Comparison of ENCODE assay signal across 11 cellular contexts in genomic region chr3:43317461-43318316, GRCh38. TPM values are rescaled to one million over a fixed set of nuclear protein-coding genes. Genes with fewer than 3 reads are reported as not detected.
A peak's percentile ranks its signal among the peaks of the same experiment; 100 is the strongest.
DNase-seq lines count a peak whose midpoint lies in the region; ATAC-seq, FAIRE-seq and TF ChIP-seq lines count a peak whose summit lies in the region.
"Had no signal": no experiment of that assay in that cellular context is flagged by ENCODE, and none has a peak within 500 bp of the region (broad histone marks: within the 10 kb centered on the region; RNA-seq: fewer than 3 reads in every experiment).

No MANE protein-coding gene starts in this region.

- H3K9me2 ChIP-seq in GM23338 (ENCODE audit: insufficient read depth), result no peaks in the 10 kb centered on the region

- H3K4me2 ChIP-seq in GM23338, result no peak overlapping the region

- H3K4me1 ChIP-seq in GM23338 (ENCODE audit: insufficient read depth) (peaks cover 18% of the 10 kb centered on the region), kidney (ENCODE audit: control insufficient read depth in 1 of 2, insufficient read depth in 1 of 2, low read depth in 1 of 2, low read length in 2 of 2) (peaks cover 25 to 39% of the 10 kb centered on the region in 2 donors)

- peak; percentile 49 for ATAC-seq in GM23338
- ATAC-seq in GM18858 (IDR thresholded peaks at IDR 0.05; ENCODE audit: unreplicated experiment), result no peak

- H3K9me3 Mint-ChIP-seq in GM23338, result no peaks in the 10 kb centered on the region

- peak overlapping the region; percentile 86 for H3K27ac Mint-ChIP-seq in GM23338

- H3K36me3 Mint-ChIP-seq in GM23338 (ENCODE audit: low read depth), result peaks cover 2% of the 10 kb centered on the region; the same call in 1 of the 3 replicates

- H4K20me1 ChIP-seq in GM23338 (replicated peaks; ENCODE audit: insufficient read depth), result no peaks in the 10 kb centered on the region

- H2AFZ ChIP-seq in GM23338, result no peak overlapping the region

- H3K79me2 ChIP-seq in GM23338 (replicated peaks; ENCODE audit: insufficient read depth), result peaks cover 13% of the 10 kb centered on the region; the same call in 1 of the 2 replicates

- intact Hi-C loops in kidney (cut with DNase I), result no loop called here

- H3K4me1 Mint-ChIP-seq in GM23338, result peaks cover 33% of the 10 kb centered on the region

- H3K4me3 Mint-ChIP-seq in GM23338, result no peak overlapping the region

- peak overlapping the region; percentile 21; the same call in 1 of the 2 replicates for H3K27ac ChIP-seq in GM23338 (ENCODE audit: low read depth)
- peak overlapping the region; percentile 22 to 75 for H3K27ac ChIP-seq in kidney (ENCODE audit: low read depth in 2 of 2, low read length in 2 of 2)
- peak overlapping the region in 11 of 21 experiments; percentile 10 to 76 (median 51) for H3K27ac ChIP-seq in skin epidermis
- H3K27ac ChIP-seq: WERI-Rb-1 had no signal

- peak overlapping the region in 1 of 2 donors; percentile 4 for H3K9ac ChIP-seq in kidney (ENCODE audit: low read length in 2 of 2)

- H3K4me3 ChIP-seq in GM23338 (no peak overlapping the region), bronchial epithelial cell (ENCODE audit: low read depth, low read length) (no peak overlapping the region), kidney (ENCODE audit: low read length in 2 of 2) (no peak overlapping the region), skin epidermis (no peak overlapping the region)

- FAIRE-seq in bronchial epithelial cell (lab: Jason Lieb, UNC) (peak; percentile 70), kidney (lab: Jason Lieb, UNC) (peak; percentile 32)

- peak; percentile 41 for DNase-seq in GM23338 (ENCODE audit: low spot score)
- no peak for DNase-seq in bronchial epithelial cell (ENCODE audit: low read depth)
- no peak for DNase-seq in kidney
- no peak for DNase-seq in cerebellar cortex (ENCODE audit: low spot score)
- no peak for DNase-seq in activated CD8-positive, alpha-beta memory T cell treated with anti-CD3 and anti-CD28 coated beads, Interleukin-2, amount 50 U/mL, for 4 hours
- DNase-seq in GM03348 (ENCODE audit: low spot score), result no peak
- DNase-seq: DND-41; NK-92 treated with Interleukin-12 subunit alpha and Interleukin-12 subunit beta, amount 100 ng/mL, for 24 hours; WERI-Rb-1 had no signal

- H3K36me3 ChIP-seq in GM23338 (ENCODE audit: insufficient read depth) (no peaks in the 10 kb centered on the region), bronchial epithelial cell (ENCODE audit: control insufficient read depth, insufficient read depth, low read length) (no peaks in the 10 kb centered on the region), kidney (ENCODE audit: control insufficient read depth in 1 of 2, insufficient read depth in 2 of 2, low read length in 2 of 2) (no peaks in the 10 kb centered on the region)
- H3K36me3 ChIP-seq: WERI-Rb-1 had no signal

- no peaks in the 10 kb centered on the region for H3K27me3 Mint-ChIP-seq in GM23338 (ENCODE audit: insufficient read depth, low read depth, poor library complexity)

- H3K9me3 ChIP-seq in kidney (ENCODE audit: control insufficient read depth in 1 of 2, low read length in 2 of 2), result no peaks in the 10 kb centered on the region

- no peaks in the 10 kb centered on the region for H3F3A ChIP-seq in GM23338 (replicated peaks; ENCODE audit: low read depth)

- H3K27me3 ChIP-seq in GM23338 (ENCODE audit: insufficient read depth) (no peaks in the 10 kb centered on the region), bronchial epithelial cell (ENCODE audit: control insufficient read depth, insufficient read depth, low read length) (no peaks in the 10 kb centered on the region)

- TF ChIP-seq CTCF in GM23338 (conservative IDR thresholded peaks at IDR 0.05; ENCODE audit: low read depth in 2 of 2), result no peak
- TF ChIP-seq CTCF in bronchial epithelial cell (IDR thresholded peaks at IDR 0.05; ENCODE audit: insufficient read depth, low read length, severe bottlenecking), result no peak
- TF ChIP-seq CTCF in kidney (IDR thresholded peaks at IDR 0.05; ENCODE audit: borderline replicate concordance, extremely low read depth, insufficient read depth), result no peak

TF ChIP-seq in GM23338, 12 proteins besides CTCF, POLR2A, EP300 and RAD21:
- TF ChIP-seq ZNF462 (CRISPR knock-in tag; IDR thresholded peaks at IDR 0.05) (no peak), NANOG (IDR thresholded peaks at IDR 0.05; ENCODE audit: borderline replicate concordance) (no peak), CREB1 (CRISPR knock-in tag; IDR thresholded peaks at IDR 0.05; ENCODE audit: low read depth) (no peak), POLR2AphosphoS5 (IDR thresholded peaks at IDR 0.05; ENCODE audit: low read depth) (no peak), STAT1 (IDR thresholded peaks at IDR 0.05; ENCODE audit: unreplicated experiment) (no peak), ETS1 (IDR thresholded peaks at IDR 0.05) (no peak)

RNA-seq across cellular contexts. Expression of gene SNRK, which starts 31.3 kb away (rescaled TPM):
- total RNA-seq in GM23338 (2014; rRNA removed; shearing (Covaris generic)), result 16.9 and 18.8 TPM in 2 replicates
- 5.5 and 6.8 TPM in 2 replicates for polyA plus RNA-seq in GM23338 (2016; fragmentation: Nextera tagmentation; extraction: Ambion mirVana)
- total RNA-seq in bronchial epithelial cell, result 28.3 and 29.7 TPM in 2 replicates
- 62.3 TPM for total RNA-seq in kidney
- 15.6 TPM for polyA plus RNA-seq in kidney (ENCODE audit: insufficient read depth, low read depth, low replicate concordance)
